In the genomic region with DNA sequence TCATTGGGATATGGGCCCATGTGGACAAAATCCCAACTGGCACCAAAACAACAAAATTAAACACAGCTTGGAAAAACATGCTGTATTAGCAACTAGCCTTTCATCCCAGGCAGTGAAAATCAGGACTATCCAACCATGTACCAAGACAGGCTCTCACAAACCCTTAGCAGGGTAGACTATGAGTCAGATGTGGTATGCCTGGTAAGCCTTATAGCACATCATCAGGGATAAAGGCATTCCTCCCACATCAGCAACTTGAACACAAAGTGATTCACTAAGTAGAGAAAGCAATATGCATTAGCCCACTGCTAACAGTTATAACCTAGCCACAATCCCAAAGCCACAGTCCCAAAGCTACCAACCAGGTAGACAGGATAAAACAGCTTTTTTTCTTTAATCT, we compare ENCODE assay signal across 1 cellular context.
TF ChIP-seq lines count a peak whose summit lies in the region.

No MANE protein-coding gene starts in this region.

TF ChIP-seq in K562, 482 proteins besides CTCF, POLR2A, EP300 and RAD21 (continued from another document):
- TF ChIP-seq U2AF2 (optimal IDR thresholded peaks at IDR 0.05; ENCODE audit: low read depth, low read length), result no peak
